ENCODE assay signal across 1 cellular context in the genomic region with DNA sequence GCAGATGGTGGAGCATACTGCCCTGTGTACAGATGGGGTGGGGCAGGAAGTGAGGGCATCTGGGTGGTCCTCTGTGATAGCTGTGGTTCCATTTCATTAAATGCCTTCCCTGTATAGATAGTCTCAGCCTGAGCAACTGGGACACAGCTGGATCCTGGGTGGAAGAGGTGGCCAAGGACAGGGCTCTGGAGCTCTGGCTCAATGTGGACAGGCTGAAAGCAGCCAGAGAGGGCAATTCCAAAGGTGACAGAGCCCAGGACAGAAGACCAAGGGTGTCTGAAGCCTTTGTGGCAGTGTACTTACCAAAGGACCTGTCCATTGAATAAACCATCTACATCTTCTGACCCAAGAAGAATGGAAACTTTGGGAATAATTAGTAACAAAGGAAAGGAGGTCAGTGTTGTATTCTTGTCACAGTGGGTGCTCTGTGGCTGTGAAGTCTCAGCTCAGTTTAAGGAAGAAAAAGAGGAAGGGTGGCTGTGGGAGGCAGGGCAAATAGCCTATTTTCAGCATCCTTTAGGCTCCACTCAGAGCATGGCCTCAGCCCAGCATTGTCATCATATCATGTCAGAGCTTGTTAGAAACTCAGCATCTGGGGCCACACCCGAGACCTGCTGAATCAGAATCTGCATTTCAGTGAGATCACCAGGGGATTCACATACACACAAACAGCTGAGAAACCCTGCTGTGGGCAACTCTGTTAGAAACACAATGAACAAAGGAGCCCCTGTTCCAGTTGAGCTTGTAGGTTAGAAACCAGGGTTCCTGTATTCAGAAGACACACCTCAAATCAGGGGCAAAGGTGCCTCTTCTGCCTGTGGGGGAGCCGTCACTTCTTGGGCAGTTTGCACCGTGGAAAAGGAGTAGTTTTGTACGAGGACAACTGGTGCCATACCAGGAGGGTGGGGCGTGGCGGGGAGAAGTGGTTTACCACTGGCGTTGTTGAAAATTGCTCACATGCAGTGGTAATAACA.
TF ChIP-seq lines count a peak whose summit lies in the region.

No MANE protein-coding gene starts in this region.

TF ChIP-seq in GM23338, 12 proteins besides CTCF, POLR2A, EP300 and RAD21 (continued from another document):
- TF ChIP-seq ZNF462 (CRISPR knock-in tag; IDR thresholded peaks at IDR 0.05) (peak; percentile 75), ZNF331 (CRISPR knock-in tag; IDR thresholded peaks at IDR 0.05; ENCODE audit: low read depth) (no peak), JUNB (IDR thresholded peaks at IDR 0.05; ENCODE audit: unreplicated experiment) (no peak), STAT1 (IDR thresholded peaks at IDR 0.05; ENCODE audit: unreplicated experiment) (no peak)
TF ChIP-seq in GM23338: peak in this region for 2.
